ENCODE assay signal across 1 cellular context in the genomic region with DNA sequence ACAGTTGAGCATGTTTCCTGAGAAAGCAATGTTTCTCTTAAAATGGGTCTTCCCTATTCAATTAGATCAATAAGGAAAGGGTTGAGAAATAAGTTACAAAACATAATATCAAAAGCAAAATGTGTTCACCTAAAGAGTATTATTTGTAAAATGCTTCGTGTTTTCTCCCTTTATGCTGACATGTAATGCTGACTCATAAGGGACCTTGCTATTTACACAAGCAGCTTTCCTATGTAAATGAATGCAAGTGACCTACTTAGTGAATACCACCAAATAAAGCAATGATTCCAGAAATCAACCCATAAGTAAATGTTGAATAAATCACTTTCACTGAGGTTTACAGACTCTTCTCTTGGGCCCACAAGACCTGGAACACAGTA.
TF ChIP-seq lines count a peak whose summit lies in the region.

No MANE protein-coding gene starts in this region.

TF ChIP-seq in liver, 16 proteins besides CTCF, POLR2A, EP300 and RAD21 (continued from another document):
- TF ChIP-seq MAX (IDR thresholded peaks at IDR 0.05) (no peak), RXRA (IDR thresholded peaks at IDR 0.05) (peak in 1 of 2 donors; percentile 56), EGR1 (IDR thresholded peaks at IDR 0.05; ENCODE audit: low read depth in 2 of 2) (no peak), YY1 (IDR thresholded peaks at IDR 0.05) (peak; percentile 64), JUND (IDR thresholded peaks at IDR 0.05) (peak; percentile 92 to 94), ATF3 (IDR thresholded peaks at IDR 0.05) (peak; percentile 86), SP1 (IDR thresholded peaks at IDR 0.05) (peak; percentile 88), TAF1 (conservative IDR thresholded peaks at IDR 0.05) (no peak), HNF4G (IDR thresholded peaks at IDR 0.05) (peak; percentile 5)
